In genomic region chr6:166300357-166300987, GRCh38 we compare ENCODE assay signal across 3 cellular contexts.
A peak's percentile ranks its signal among the peaks of the same experiment; 100 is the strongest.
TF ChIP-seq lines count a peak whose summit lies in the region.

No MANE protein-coding gene starts in this region.

TF ChIP-seq in A549, 52 proteins besides CTCF, POLR2A, EP300 and RAD21:
- no peak for TF ChIP-seq FOSB (CRISPR knock-in tag; IDR thresholded peaks at IDR 0.05)
- TF ChIP-seq MAFK (IDR thresholded peaks at IDR 0.05; ENCODE audit: partially characterized antibody) = peak; percentile 85
- no peak for TF ChIP-seq RNF2 (IDR thresholded peaks at IDR 0.05; ENCODE audit: borderline replicate concordance, low read depth)

TF ChIP-seq in IMR-90, 13 proteins besides CTCF, POLR2A, EP300 and RAD21:
- TF ChIP-seq CEBPB (IDR thresholded peaks at IDR 0.05; ENCODE audit: low read depth, low read length) = no peak
- TF ChIP-seq MAFK (IDR thresholded peaks at IDR 0.05; ENCODE audit: low read depth, low read length) = peak; percentile 91

TF ChIP-seq in H1, 55 proteins besides CTCF, POLR2A, EP300 and RAD21:
- TF ChIP-seq MAFK (IDR thresholded peaks at IDR 0.05; ENCODE audit: low read depth, low read length) (peak; percentile 77), KDM1A (IDR thresholded peaks at IDR 0.05; ENCODE audit: borderline replicate concordance, low read length) (no peak)
TF ChIP-seq in H1: peak in this region for 1.
